In the genomic region with DNA sequence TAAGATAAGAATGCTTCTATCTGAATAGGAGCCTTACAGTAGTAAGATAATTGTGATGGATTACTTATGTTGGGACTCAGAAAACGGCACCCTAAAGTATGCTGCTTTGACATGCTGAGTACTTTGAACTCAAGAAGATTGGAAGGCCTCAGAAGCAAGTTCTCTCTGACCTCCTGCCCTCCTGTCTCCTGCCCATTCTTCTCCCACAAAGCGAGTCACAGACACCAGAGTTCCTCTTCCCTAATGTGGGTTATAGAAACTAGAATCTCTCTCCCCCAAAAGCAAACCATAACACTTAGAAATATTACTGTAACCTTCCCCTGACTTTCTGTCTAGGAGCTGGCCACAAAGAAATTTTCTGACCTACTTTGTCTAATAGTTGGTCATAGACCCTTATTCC, we compare ENCODE assay signal across 17 cellular contexts.
"Had no signal": no experiment of that assay in that cellular context is flagged by ENCODE, and none has a peak within 500 bp of the region (broad histone marks: within the 10 kb centered on the region; RNA-seq: fewer than 3 reads in every experiment).

No MANE protein-coding gene starts in this region.

- H3K36me3 Mint-ChIP-seq: brain; naive thymus-derived CD8-positive, alpha-beta T cell had no signal

- ATAC-seq: effector memory CD8-positive, alpha-beta T cell; left cardiac atrium; naive thymus-derived CD8-positive, alpha-beta T cell; pancreas; upper lobe of right lung had no signal

- H3K4me3 Mint-ChIP-seq: activated naive CD8-positive, alpha-beta T cell treated with anti-CD3 and anti-CD28 coated beads, Interleukin-2, amount 10 ng/mL, durations not matched to agents 7 days and 5 days; effector memory CD8-positive, alpha-beta T cell; naive thymus-derived CD8-positive, alpha-beta T cell; T-helper 1 cell treated with Interleukin-12 subunit alpha and Interleukin-12 subunit beta and Interleukin-4 antibody, amounts not matched to agents 30 μg/mL and 1 μg/mL, for 36 hours had no signal

- DNase-seq: activated CD4-positive, alpha-beta T cell treated with anti-CD3 and anti-CD28 coated beads, Interleukin-2, amount 50 U/mL, for 48 hours; activated naive CD4-positive, alpha-beta T cell; activated naive CD8-positive, alpha-beta T cell treated with anti-CD3 and anti-CD28 coated beads, Interleukin-2, amount 10 ng/mL, durations not matched to agents 7 days and 5 days; anterior cingulate cortex; caudate nucleus; effector memory CD8-positive, alpha-beta T cell; esophagus squamous epithelium; left cardiac atrium; naive thymus-derived CD8-positive, alpha-beta T cell; pancreas; spleen; stimulated activated CD4-positive, alpha-beta T cell treated with anti-CD3 and anti-CD28 coated beads, Interleukin-4, amount 100 ng/mL, for 4 hours; stimulated activated naive CD4-positive, alpha-beta T cell; upper lobe of right lung; WERI-Rb-1 had no signal

- H3K9me3 Mint-ChIP-seq: activated naive CD8-positive, alpha-beta T cell treated with anti-CD3 and anti-CD28 coated beads, Interleukin-2, amount 10 ng/mL, durations not matched to agents 7 days and 5 days; effector memory CD8-positive, alpha-beta T cell; naive thymus-derived CD8-positive, alpha-beta T cell; T-helper 1 cell treated with Interleukin-12 subunit alpha and Interleukin-12 subunit beta and Interleukin-4 antibody, amounts not matched to agents 30 μg/mL and 1 μg/mL, for 36 hours had no signal

- H3K27ac Mint-ChIP-seq: activated naive CD8-positive, alpha-beta T cell treated with anti-CD3 and anti-CD28 coated beads, Interleukin-2, amount 10 ng/mL, durations not matched to agents 7 days and 5 days; effector memory CD8-positive, alpha-beta T cell; naive thymus-derived CD8-positive, alpha-beta T cell; T-helper 1 cell treated with Interleukin-12 subunit alpha and Interleukin-12 subunit beta and Interleukin-4 antibody, amounts not matched to agents 30 μg/mL and 1 μg/mL, for 36 hours had no signal

- H3K27me3 Mint-ChIP-seq: effector memory CD8-positive, alpha-beta T cell; naive thymus-derived CD8-positive, alpha-beta T cell had no signal
